ENCODE assay signal across 17 cellular contexts in genomic region chr2:171098607-171099006, GRCh38.
"Had no signal": no experiment of that assay in that cellular context is flagged by ENCODE, and none has a peak within 500 bp of the region (broad histone marks: within the 10 kb centered on the region; RNA-seq: fewer than 3 reads in every experiment).

No MANE protein-coding gene starts in this region.

- H3K27me3 ChIP-seq: MG63, SJSA1 had no signal

- DNase-seq: Karpas-422, KG1, MG63, NCI-H1092 treated with DMSO at 0.1 percent for 48 hours, NCI-H1436, NCI-H187, NCI-H2029, NCI-H2081 treated with DMSO at 0.1 percent for 48 hours, NCI-H2171, NCI-H524, NCI-H69, NCI-H774, Right ventricle myocardium superior, RPMI8226, SIG-M5 had no signal

- H3K27ac ChIP-seq: SJSA1, SK-N-MC had no signal

- H3K4me3 ChIP-seq: MG63, SJSA1, SK-N-MC had no signal

- H3K36me3 ChIP-seq: MG63 had no signal
